ENCODE assay signal across 8 cellular contexts in the genomic region with DNA sequence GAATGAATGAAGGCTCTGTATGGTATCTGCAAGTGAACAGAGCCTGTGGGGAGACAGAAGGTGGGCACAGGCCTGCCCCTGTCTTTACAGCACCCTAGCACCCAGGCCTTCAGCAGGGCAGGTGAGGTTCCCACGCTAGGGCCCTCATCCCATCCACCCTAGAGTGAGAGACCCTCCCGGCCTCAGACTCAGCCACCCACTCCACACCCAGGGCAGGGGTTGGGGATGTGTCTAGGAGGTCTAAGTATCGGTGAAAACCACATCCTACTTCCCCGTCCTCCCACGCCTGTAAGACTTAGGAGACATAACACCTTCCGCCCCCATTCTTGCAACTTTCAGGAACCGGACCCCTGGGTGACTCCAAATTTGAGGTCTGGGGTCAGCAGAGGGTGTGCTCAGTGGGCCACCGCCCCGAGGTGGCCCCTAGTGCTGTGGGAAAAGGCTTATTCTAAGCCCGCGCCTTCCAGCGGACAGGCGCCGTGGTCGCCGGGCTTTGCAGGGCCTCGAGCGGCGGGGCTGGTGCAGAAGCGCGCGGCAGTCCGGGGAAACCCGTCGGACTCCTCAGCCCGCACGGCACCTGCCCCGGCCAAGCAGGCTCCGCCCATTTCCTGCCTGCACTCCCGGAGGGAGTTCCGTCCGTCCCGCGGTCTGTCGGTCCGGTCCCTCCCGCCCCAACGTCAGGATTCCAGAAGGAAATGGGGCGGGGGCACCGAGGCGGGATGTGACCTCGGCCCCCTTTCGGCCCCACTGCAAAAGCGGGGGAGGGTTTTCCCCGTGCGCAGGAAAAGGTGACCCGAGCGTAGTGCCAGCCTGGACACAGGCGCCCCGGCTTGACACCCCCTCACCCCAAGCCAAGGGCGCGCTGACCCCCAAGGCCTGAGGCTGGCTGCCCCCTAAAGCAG. TPM values are rescaled to one million over a fixed set of nuclear protein-coding genes. Genes with fewer than 3 reads are reported as not detected.
DNase-seq lines count a peak whose midpoint lies in the region; ATAC-seq and TF ChIP-seq lines count a peak whose summit lies in the region.

No MANE protein-coding gene starts in this region.

- H3K27me3 Mint-ChIP-seq in Caco-2 (ENCODE audit: insufficient read depth, unreplicated experiment) = no peaks in the 10 kb centered on the region

- H3K4me1 ChIP-seq in Caco-2 (peaks cover 32% of the 10 kb centered on the region), Karpas-422 (ENCODE audit: low read length) (peaks cover 38% of the 10 kb centered on the region), colonic mucosa (peaks cover 31% of the 10 kb centered on the region), mesendoderm (ENCODE audit: control insufficient read depth, low read depth, low read length) (peaks cover 4% of the 10 kb centered on the region)

- H3K56ac ChIP-seq in mesendoderm (ENCODE audit: low read length) = peak overlapping the region; percentile 88

- H3K27me3 ChIP-seq in Caco-2 (replicated peaks; ENCODE audit: control insufficient read depth, insufficient read depth, low read length) (no peaks in the 10 kb centered on the region), Karpas-422 (ENCODE audit: low read length) (no peaks in the 10 kb centered on the region), colonic mucosa (no peaks in the 10 kb centered on the region), mesendoderm (ENCODE audit: insufficient read depth, low read length, poor library complexity) (no peaks in the 10 kb centered on the region)

- H2BK5ac ChIP-seq in mesendoderm (ENCODE audit: low read length) = no peak overlapping the region

- H2AK5ac ChIP-seq in mesendoderm (ENCODE audit: low read length) = no peak overlapping the region

- H4K5ac ChIP-seq in mesendoderm (ENCODE audit: low read length) = no peak overlapping the region

- intact Hi-C loops in Caco-2 (cut with micrococcal nuclease; ENCODE audit: unreplicated experiment) = loop anchor here (1.0 to 10.0 kb wide), 3 partner anchors 69 to 194 kb away; no protein-coding TSS in a partner anchor
- intact Hi-C loops in colonic mucosa (cut with DNase I) = loop anchor here (10.0 kb wide), 2 partner anchors 194 to 444 kb away; a partner anchor contains a TSS

- no peak overlapping the region for H3K23ac ChIP-seq in mesendoderm (ENCODE audit: low read length)

- H3K4me2 ChIP-seq in Karpas-422 (ENCODE audit: low read depth, low read length, poor library complexity, severe bottlenecking) = peak overlapping the region; percentile 66
- H3K4me2 ChIP-seq in mesendoderm (ENCODE audit: low read length) = peak overlapping the region; percentile 93

- peak overlapping the region; percentile 92 for H3K9ac ChIP-seq in Karpas-422 (ENCODE audit: low read length)
- peak overlapping the region; percentile 61 to 78 for H3K9ac ChIP-seq in colonic mucosa (ENCODE audit: low read depth in 2 of 2, low read length in 2 of 2)
- H3K9ac ChIP-seq in mesendoderm (ENCODE audit: low read length) = peak overlapping the region; percentile 79

- no CpG with 5 or more reads among the region's 52 CpGs for WGBS in mesendoderm (ENCODE audit: extremely low coverage, insufficient coverage, low lambda C conversion rate)

- H3K36me3 ChIP-seq in Caco-2 (ENCODE audit: control insufficient read depth, insufficient read depth, low read length) = peaks cover 6% of the 10 kb centered on the region; the same call in 1 of the 2 replicates
- no peaks in the 10 kb centered on the region for H3K36me3 ChIP-seq in Karpas-422 (ENCODE audit: insufficient read depth, low read length)
- no peaks in the 10 kb centered on the region for H3K36me3 ChIP-seq in colonic mucosa
- peaks cover 2% of the 10 kb centered on the region for H3K36me3 ChIP-seq in mesendoderm (ENCODE audit: control insufficient read depth, insufficient read depth, low read length)

- H3K79me2 ChIP-seq in Karpas-422 (ENCODE audit: low read length) (peaks cover 25% of the 10 kb centered on the region), mesendoderm (ENCODE audit: control insufficient read depth, insufficient read depth, low read length) (peaks cover 13% of the 10 kb centered on the region)

- H4K20me1 ChIP-seq in Karpas-422 (ENCODE audit: insufficient read depth, low read depth, low read length) = no peaks in the 10 kb centered on the region

- H3K9me3 ChIP-seq in Caco-2 (no peaks in the 10 kb centered on the region), Karpas-422 (ENCODE audit: low read length) (no peaks in the 10 kb centered on the region), colonic mucosa (no peaks in the 10 kb centered on the region)

- no peak overlapping the region for H4K8ac ChIP-seq in mesendoderm (ENCODE audit: low read depth, low read length)

- POLR2A ChIA-PET in Caco-2 (lab: Charles Lee) = interaction anchor here (1.1 to 2.9 kb wide), 5 partner anchors 22 to 458 kb away, joined by 4 to 26 read pairs (median 17); a partner anchor contains a TSS

- CTCF ChIA-PET in Caco-2 (lab: Charles Lee) = interaction anchor here (0.5 to 5.2 kb wide), 12 partner anchors 13 to 361 kb away, joined by 3 to 139 read pairs (median 6); a partner anchor contains a TSS

- BruUV-seq in Caco-2 (replicated peaks; lab: Mats Ljungman, UMichigan) = TSS peak; percentile 23

- H2BK15ac ChIP-seq in mesendoderm (replicated peaks; ENCODE audit: low read depth) = no peak overlapping the region

- peak; percentile 45 for ATAC-seq in GM19438 (IDR thresholded peaks at IDR 0.05; ENCODE audit: low read depth, unreplicated experiment)
- peak; percentile 11 for ATAC-seq in stimulated activated naive CD8-positive, alpha-beta T cell treated with anti-CD3 and anti-CD28 coated beads, Interleukin-15, Interleukin-2, amounts not matched to agents 100 U/mL and 50 U/mL, for 24 hours

- H3K9me2 ChIP-seq in Karpas-422 (replicated peaks; ENCODE audit: insufficient read depth, low read length) = no peaks in the 10 kb centered on the region

- peaks cover 13% of the 10 kb centered on the region for H3K79me1 ChIP-seq in mesendoderm (ENCODE audit: low read length)

- peaks cover 37% of the 10 kb centered on the region for H3K4me1 Mint-ChIP-seq in Caco-2 (ENCODE audit: low read depth, unreplicated experiment)

- peak overlapping the region; percentile 33 for H3K27ac Mint-ChIP-seq in Caco-2 (ENCODE audit: unreplicated experiment)

- TF ChIP-seq CTCF in Caco-2 (IDR thresholded peaks at IDR 0.05; ENCODE audit: insufficient read depth in 1 of 2, low read depth in 1 of 2, low read length in 1 of 2, severe bottlenecking in 1 of 2, unreplicated experiment in 1 of 2) = no peak
- TF ChIP-seq CTCF in colonic mucosa (IDR thresholded peaks at IDR 0.05) = no peak

- peak overlapping the region; percentile 49 for H3K4ac ChIP-seq in mesendoderm (ENCODE audit: low read depth, low read length)

- H3K36me3 Mint-ChIP-seq in Caco-2 (ENCODE audit: insufficient read depth, unreplicated experiment) = peaks cover 53% of the 10 kb centered on the region

- H2BK120ac ChIP-seq in mesendoderm (ENCODE audit: low read depth, low read length) = no peak overlapping the region

- peak overlapping the region; percentile 58 for H3K4me3 ChIP-seq in Caco-2 (ENCODE audit: low read depth, low read length)
- H3K4me3 ChIP-seq in Karpas-422 (ENCODE audit: low read length) = peak overlapping the region; percentile 99
- peak overlapping the region; percentile 55 for H3K4me3 ChIP-seq in colonic mucosa
- peak overlapping the region; percentile 60 for H3K4me3 ChIP-seq in mesendoderm (ENCODE audit: low read length)

- DNase-seq in Caco-2 (peak; percentile 95 to 96), Karpas-422 (peak; percentile 82), T-helper 9 cell (peak; percentile 35), colonic mucosa (peak; percentile 90), mesendoderm (peak; percentile 66), GM19238 (ENCODE audit: insufficient read length, low spot score) (no peak)
- DNase-seq in stimulated activated naive CD8-positive, alpha-beta T cell treated with anti-CD3 and anti-CD28 coated beads, Interleukin-15, Interleukin-2, amounts not matched to agents 100 U/mL and 50 U/mL, for 24 hours = peak; percentile 83

- peak overlapping the region; percentile 90 for H2AFZ ChIP-seq in Karpas-422 (ENCODE audit: low read length)

- H3K27ac ChIP-seq in Karpas-422 (ENCODE audit: low read length) (peak overlapping the region; percentile 74), colonic mucosa (peak overlapping the region; percentile 63), mesendoderm (ENCODE audit: low read depth, low read length) (no peak overlapping the region)

- H3K18ac ChIP-seq in mesendoderm (ENCODE audit: low read length) = peak overlapping the region; percentile 54

- peak overlapping the region; percentile 90 for H3K4me3 Mint-ChIP-seq in Caco-2 (ENCODE audit: unreplicated experiment)

- no peaks in the 10 kb centered on the region for H3K9me3 Mint-ChIP-seq in Caco-2 (ENCODE audit: unreplicated experiment)

RNA-seq across cellular contexts. Expression of a gene that starts 0.9 kb away (rescaled TPM):
- total RNA-seq in Caco-2 (2022) (13.4 and 13.6 TPM in 2 replicates), colonic mucosa (1 to 10 TPM; 6.1 to 6.4 TPM)
- 11.7 and 13.0 TPM in 2 replicates for total RNA-seq in Karpas-422 (2014; rRNA removed; shearing (Covaris generic); ENCODE audit: low replicate concordance)
- 2.2 TPM for polyA plus RNA-seq in mesendoderm (2013, experiment 1 of 2)
- polyA plus RNA-seq in mesendoderm (2013, experiment 2 of 2) = 2.1 TPM

RNA-seq across cellular contexts. Expression of a gene that starts 2.4 kb away (rescaled TPM):
- 176 and 181 TPM in 2 replicates for total RNA-seq in Caco-2 (2022)
- 24.2 and 40.7 TPM in 2 replicates for total RNA-seq in Karpas-422 (2014; rRNA removed; shearing (Covaris generic); ENCODE audit: low replicate concordance)
- total RNA-seq in colonic mucosa = 10 to 100 TPM; 53.0 to 68.6 TPM
- polyA plus RNA-seq in mesendoderm (2013, experiment 1 of 2) = 45.5 TPM
- 46.7 TPM for polyA plus RNA-seq in mesendoderm (2013, experiment 2 of 2)

RNA-seq across cellular contexts. Expression of a gene that starts 8.8 kb away (rescaled TPM):
- 40.0 and 47.9 TPM in 2 replicates for total RNA-seq in Caco-2 (2022)
- total RNA-seq in Karpas-422 (2014; rRNA removed; shearing (Covaris generic); ENCODE audit: low replicate concordance) = 4.2 and 9.0 TPM in 2 replicates
- total RNA-seq in colonic mucosa = 1 to 10 TPM; 1.9 TPM
- 10.8 TPM for polyA plus RNA-seq in mesendoderm (2013, experiment 1 of 2)
- polyA plus RNA-seq in mesendoderm (2013, experiment 2 of 2) = 10.9 TPM

RNA-seq across cellular contexts. Expression of a gene that starts 22.4 kb away (rescaled TPM):
- 101 and 113 TPM in 2 replicates for total RNA-seq in Caco-2 (2022)
- 32.3 and 35.3 TPM in 2 replicates for total RNA-seq in Karpas-422 (2014; rRNA removed; shearing (Covaris generic); ENCODE audit: low replicate concordance)
- total RNA-seq in colonic mucosa = 10 to 100 TPM; 33.6 to 49.5 TPM
- 28.6 TPM for polyA plus RNA-seq in mesendoderm (2013, experiment 1 of 2)
- polyA plus RNA-seq in mesendoderm (2013, experiment 2 of 2) = 29.4 TPM

RNA-seq across cellular contexts. Expression of a gene that starts 57.4 kb away (rescaled TPM):
- 3.2 and 3.3 TPM in 2 replicates for total RNA-seq in Caco-2 (2022)
- total RNA-seq in Karpas-422 (2014; rRNA removed; shearing (Covaris generic); ENCODE audit: low replicate concordance) = 0.45 and 1.8 TPM in 2 replicates
- 1 to 10 TPM in 1 of 2 donors, under 1 TPM in 1; 0.29 to 3.3 TPM for total RNA-seq in colonic mucosa
- 0.27 TPM for polyA plus RNA-seq in mesendoderm (2013, experiment 1 of 2)
- polyA plus RNA-seq in mesendoderm (2013, experiment 2 of 2) = 0.18 TPM
